ENCODE assay signal across 9 cellular contexts in genomic region chr16:75238132-75238852, GRCh38. TPM values are rescaled to one million over a fixed set of nuclear protein-coding genes. Genes with fewer than 3 reads are reported as not detected.
A peak's percentile ranks its signal among the peaks of the same experiment; 100 is the strongest.
DNase-seq lines count a peak whose midpoint lies in the region; ATAC-seq and TF ChIP-seq lines count a peak whose summit lies in the region.
"Had no signal": no experiment of that assay in that cellular context is flagged by ENCODE, and none has a peak within 500 bp of the region (broad histone marks: within the 10 kb centered on the region; RNA-seq: fewer than 3 reads in every experiment).

No MANE protein-coding gene starts in this region.

- H3K9me3 Mint-ChIP-seq in brain (no peaks in the 10 kb centered on the region), natural killer cell (no peaks in the 10 kb centered on the region)

- intact Hi-C loops in natural killer cell (cut with micrococcal nuclease), result no loop called here

- H3K4me3 ChIP-seq in effector memory CD4-positive, alpha-beta T cell (ENCODE audit: insufficient read depth, low read depth, low read length, poor library complexity, severe bottlenecking), result no peak overlapping the region

- TF ChIP-seq CTCF in brain (conservative IDR thresholded peaks at IDR 0.05), result peak in 1 of 2 experiments; percentile 3
- no peak for TF ChIP-seq CTCF in natural killer cell (IDR thresholded peaks at IDR 0.05)

- H3K27ac ChIP-seq in effector memory CD4-positive, alpha-beta T cell (ENCODE audit: insufficient read depth, low read length, poor library complexity, severe bottlenecking), result no peak overlapping the region

- no peaks in the 10 kb centered on the region for H3K27me3 ChIP-seq in effector memory CD4-positive, alpha-beta T cell (replicated peaks; ENCODE audit: control insufficient read depth, insufficient read depth, low read length, poor library complexity, severe bottlenecking)

- H3K36me3 Mint-ChIP-seq in brain, result peaks cover 38% of the 10 kb centered on the region
- H3K36me3 Mint-ChIP-seq in natural killer cell, result no peaks in the 10 kb centered on the region

- H3K27ac Mint-ChIP-seq in brain, result peak overlapping the region in 4 of 5 experiments; percentile 69 to 99 (median 96)
- H3K27ac Mint-ChIP-seq in natural killer cell, result no peak overlapping the region

- H3K4me1 ChIP-seq in effector memory CD4-positive, alpha-beta T cell (ENCODE audit: control insufficient read depth, insufficient read depth, low read length, poor library complexity, severe bottlenecking), result peaks cover 4% of the 10 kb centered on the region

- H3K4me1 Mint-ChIP-seq in brain, result peaks cover 37% of the 10 kb centered on the region
- H3K4me1 Mint-ChIP-seq in natural killer cell, result peaks cover 0 to 18% of the 10 kb centered on the region in 2 donors

- no peaks in the 10 kb centered on the region for H3K9me3 ChIP-seq in effector memory CD4-positive, alpha-beta T cell (ENCODE audit: control insufficient read depth, low read length)

- ATAC-seq in natural killer cell, result no peak
- ATAC-seq: activated CD4-positive, CD25-positive, alpha-beta regulatory T cell treated with anti-CD3 and anti-CD28 coated beads, Interleukin-2, amount 50 U/mL, for 24 hours had no signal

- H3K27me3 Mint-ChIP-seq in brain (peaks cover 4% of the 10 kb centered on the region), natural killer cell (ENCODE audit: low read depth in 2 of 2) (peaks cover 9 to 21% of the 10 kb centered on the region in 2 donors)

- DNase-seq in HK-2 (ENCODE audit: unreplicated experiment), result peak; percentile 48
- peak; percentile 90 for DNase-seq in iris pigment epithelial cell (ENCODE audit: low read depth)
- peak; percentile 83 for DNase-seq in superior temporal gyrus (ENCODE audit: extremely low spot score)
- no peak for DNase-seq in CD1c-positive myeloid dendritic cell (ENCODE audit: extremely low spot score)
- no peak for DNase-seq in natural killer cell
- no peak for DNase-seq in effector CD8-positive, alpha-beta T cell (lab: John Stamatoyannopoulos, UW)
- no peak for DNase-seq in effector memory CD4-positive, alpha-beta T cell

- H3K36me3 ChIP-seq in effector memory CD4-positive, alpha-beta T cell (ENCODE audit: control insufficient read depth, insufficient read depth, low read length), result no peaks in the 10 kb centered on the region

- H3K4me3 Mint-ChIP-seq in brain, result peak overlapping the region in 2 of 5 experiments; percentile 66 to 79
- no peak overlapping the region for H3K4me3 Mint-ChIP-seq in natural killer cell

RNA-seq across cellular contexts. Expression of gene BCAR1, which starts 13.1 kb away (rescaled TPM):
- 76.8 TPM for polyA plus RNA-seq in brain (ENCODE audit: insufficient read depth, low read depth, low replicate concordance)
- not detected for total RNA-seq in natural killer cell

RNA-seq across cellular contexts. Expression of gene CTRB1, which starts 19.5 kb away (rescaled TPM):
- polyA plus RNA-seq in brain (ENCODE audit: insufficient read depth, low read depth, low replicate concordance), result not detected
- total RNA-seq in natural killer cell, result not detected

RNA-seq across cellular contexts. Expression of gene CTRB2, which starts 31.3 kb away (rescaled TPM):
- polyA plus RNA-seq in brain (ENCODE audit: insufficient read depth, low read depth, low replicate concordance), result not detected
- not detected for total RNA-seq in natural killer cell

Comparison
In these comparisons a context has a peak if more than half of its experiments do, and no peak if none do; other contexts are left out.
1. DNase-seq: peak in HK-2 (single experiment), iris pigment epithelial cell (single experiment) and superior temporal gyrus (single experiment); none in CD1c-positive myeloid dendritic cell (single experiment), natural killer cell (single experiment), effector CD8-positive, alpha-beta T cell (single experiment) and effector memory CD4-positive, alpha-beta T cell (0 of 3).
2. H3K27ac Mint-ChIP-seq: peak in brain (4 of 5); none in natural killer cell (0 of 2).